ENCODE assay signal across 11 cellular contexts in the genomic region with DNA sequence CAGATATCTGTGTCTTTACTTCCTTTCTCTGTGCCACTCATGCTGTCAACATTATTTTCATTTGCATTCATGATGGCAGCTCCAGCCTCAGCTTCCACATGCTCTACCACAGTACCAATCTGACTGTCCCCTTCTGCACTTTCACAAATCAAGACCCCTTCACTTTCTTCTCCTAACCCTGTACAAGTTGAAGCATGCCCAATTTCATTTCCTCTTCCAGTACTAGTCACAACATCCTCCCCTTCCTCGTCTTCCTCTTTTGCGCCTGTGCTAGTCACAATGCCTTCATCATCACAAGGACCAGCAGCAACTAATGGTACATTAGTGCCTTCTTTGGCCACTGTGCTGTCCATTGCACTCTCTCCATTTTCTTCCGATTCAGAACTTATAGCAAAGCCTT. TPM values are rescaled to one million over a fixed set of nuclear protein-coding genes. Genes with fewer than 3 reads are reported as not detected.
DNase-seq lines count a peak whose midpoint lies in the region; ATAC-seq and TF ChIP-seq lines count a peak whose summit lies in the region.
"Had no signal": no experiment of that assay in that cellular context is flagged by ENCODE, and none has a peak within 500 bp of the region (broad histone marks: within the 10 kb centered on the region; RNA-seq: fewer than 3 reads in every experiment).

No MANE protein-coding gene starts in this region.

- peak; percentile 85 for ATAC-seq in GM18858 (IDR thresholded peaks at IDR 0.05; ENCODE audit: unreplicated experiment)
- ATAC-seq in GM21619 (IDR thresholded peaks at IDR 0.05; ENCODE audit: unreplicated experiment) = peak; percentile 86
- peak; percentile 53 for ATAC-seq in HG03520 (IDR thresholded peaks at IDR 0.05; ENCODE audit: unreplicated experiment)

- no peak for TF ChIP-seq CTCF in Calu3 (IDR thresholded peaks at IDR 0.05; ENCODE audit: unreplicated experiment)
- no peak for TF ChIP-seq CTCF in glutamatergic neuron (IDR thresholded peaks at IDR 0.05; ENCODE audit: partially characterized antibody, unreplicated experiment)

- H3K4me3 Mint-ChIP-seq in Calu3 (ENCODE audit: low read depth, unreplicated experiment) = no peak overlapping the region
- no peak overlapping the region for H3K4me3 Mint-ChIP-seq in glutamatergic neuron (ENCODE audit: unreplicated experiment)

- H3K27ac Mint-ChIP-seq in Calu3 (ENCODE audit: unreplicated experiment) = no peak overlapping the region
- H3K27ac Mint-ChIP-seq in glutamatergic neuron (ENCODE audit: unreplicated experiment) = no peak overlapping the region

- BruUV-seq in Calu3 (replicated peaks; lab: Mats Ljungman, UMichigan) = no TSS peak

- DNase-seq in globus pallidus (ENCODE audit: low spot score) (peak; percentile 50), NCI-H1436 treated with DMSO at 0.1 percent for 48 hours (lab: John Stamatoyannopoulos, UW) (no peak), Calu3 (no peak), NCI-H1930 (lab: John Stamatoyannopoulos, UW) (no peak), glutamatergic neuron (no peak)
- DNase-seq: activated CD4-positive, alpha-beta T cell treated with anti-CD3 and anti-CD28 coated beads for 1 hour; heart right ventricle; NCI-H345 had no signal

- no peaks in the 10 kb centered on the region for H3K27me3 Mint-ChIP-seq in Calu3 (ENCODE audit: unreplicated experiment)
- H3K27me3 Mint-ChIP-seq in glutamatergic neuron (ENCODE audit: unreplicated experiment) = no peaks in the 10 kb centered on the region

- CTCF ChIA-PET in Calu3 (lab: Charles Lee) = no interaction called here

- H3K9me3 Mint-ChIP-seq in Calu3 (ENCODE audit: low read depth, unreplicated experiment) = no peaks in the 10 kb centered on the region
- no peaks in the 10 kb centered on the region for H3K9me3 Mint-ChIP-seq in glutamatergic neuron (ENCODE audit: unreplicated experiment)

- H3K4me1 Mint-ChIP-seq in Calu3 (ENCODE audit: low read depth, unreplicated experiment) (no peaks in the 10 kb centered on the region), glutamatergic neuron (ENCODE audit: low read depth, unreplicated experiment) (no peaks in the 10 kb centered on the region)

- H3K36me3 Mint-ChIP-seq in Calu3 (ENCODE audit: insufficient read depth, unreplicated experiment) (peaks cover 16% of the 10 kb centered on the region), glutamatergic neuron (ENCODE audit: unreplicated experiment) (peaks cover 13% of the 10 kb centered on the region)

- intact Hi-C loops in Calu3 (cut with micrococcal nuclease; ENCODE audit: unreplicated experiment) = no loop called here

RNA-seq across cellular contexts. Expression of a gene that starts 26.5 kb away (rescaled TPM):
- total RNA-seq in Calu3 (2022) (25.3 and 25.7 TPM in 2 replicates), glutamatergic neuron (ENCODE audit: unreplicated experiment) (57.3 TPM)

RNA-seq across cellular contexts. Expression of a gene that starts 56.8 kb away (rescaled TPM):
- total RNA-seq in Calu3 (2022) = 0.12 TPM in 1 of 2 replicates, not detected in the other
- total RNA-seq in glutamatergic neuron (ENCODE audit: unreplicated experiment) = 0.25 TPM
- total RNA-seq: heart right ventricle had no signal
